27 cellular contexts compared by ENCODE assay signal in genomic region chr9:127913682-127914081, GRCh38. TPM values are rescaled to one million over a fixed set of nuclear protein-coding genes. Genes with fewer than 3 reads are reported as not detected.
A peak's percentile ranks its signal among the peaks of the same experiment; 100 is the strongest.
DNase-seq lines count a peak whose midpoint lies in the region; ATAC-seq and TF ChIP-seq lines count a peak whose summit lies in the region.
"Had no signal": no experiment of that assay in that cellular context is flagged by ENCODE, and none has a peak within 500 bp of the region (broad histone marks: within the 10 kb centered on the region; RNA-seq: fewer than 3 reads in every experiment).

No MANE protein-coding gene starts in this region.

- peak; percentile 31 for ATAC-seq in left colon
- ATAC-seq in GM19035 (IDR thresholded peaks at IDR 0.05; ENCODE audit: unreplicated experiment), result no peak
- ATAC-seq in HG03432 (IDR thresholded peaks at IDR 0.05; ENCODE audit: unreplicated experiment), result no peak
- ATAC-seq: gastroesophageal sphincter; left cardiac atrium; stimulated activated effector memory CD8-positive, alpha-beta T cell treated with anti-CD3 and anti-CD28 coated beads, Interleukin-12 subunit alpha, Interleukin-12 subunit beta, amount 100 ng/mL, for 72 hours had no signal

- H3K9me3 Mint-ChIP-seq in T-helper 1 cell treated with Interleukin-12 subunit alpha and Interleukin-12 subunit beta and Interleukin-4 antibody, amounts not matched to agents 30 μg/mL and 1 μg/mL, for 36 hours, result no peaks in the 10 kb centered on the region
- H3K9me3 Mint-ChIP-seq in endodermal cell, result no peaks in the 10 kb centered on the region
- H3K9me3 Mint-ChIP-seq: CD4-positive, alpha-beta memory T cell; stimulated activated effector memory CD8-positive, alpha-beta T cell treated with anti-CD3 and anti-CD28 coated beads, Interleukin-12 subunit alpha, Interleukin-12 subunit beta, amount 100 ng/mL, for 72 hours had no signal

- peaks cover 21% of the 10 kb centered on the region for H3K36me3 Mint-ChIP-seq in T-helper 1 cell treated with Interleukin-12 subunit alpha and Interleukin-12 subunit beta and Interleukin-4 antibody, amounts not matched to agents 30 μg/mL and 1 μg/mL, for 36 hours (ENCODE audit: low read depth)
- no peaks in the 10 kb centered on the region for H3K36me3 Mint-ChIP-seq in endodermal cell (ENCODE audit: low read depth)

- H3K27me3 ChIP-seq in BLaER1 (no peaks in the 10 kb centered on the region), OCI-LY3 (ENCODE audit: low read depth, low read length) (no peaks in the 10 kb centered on the region), endodermal cell (ENCODE audit: control insufficient read depth, insufficient read depth, low read length, poor library complexity, severe bottlenecking) (peaks cover 10% of the 10 kb centered on the region)
- H3K27me3 ChIP-seq: gastroesophageal sphincter, hepatocyte, Peyer's patch, right lobe of liver, suprapubic skin had no signal

- H3K9me3 ChIP-seq in BLaER1 (no peaks in the 10 kb centered on the region), OCI-LY3 (ENCODE audit: insufficient read depth, low read length) (no peaks in the 10 kb centered on the region), endodermal cell (ENCODE audit: control insufficient read depth, low read length) (no peaks in the 10 kb centered on the region)
- H3K9me3 ChIP-seq: gastroesophageal sphincter, Peyer's patch, right lobe of liver, suprapubic skin had no signal

- H3K4me3 Mint-ChIP-seq in T-helper 1 cell treated with Interleukin-12 subunit alpha and Interleukin-12 subunit beta and Interleukin-4 antibody, amounts not matched to agents 30 μg/mL and 1 μg/mL, for 36 hours, result peak overlapping the region; percentile 15
- no peak overlapping the region for H3K4me3 Mint-ChIP-seq in endodermal cell
- H3K4me3 Mint-ChIP-seq: CD4-positive, alpha-beta memory T cell; stimulated activated effector memory CD8-positive, alpha-beta T cell treated with anti-CD3 and anti-CD28 coated beads, Interleukin-12 subunit alpha, Interleukin-12 subunit beta, amount 100 ng/mL, for 72 hours had no signal

- H3K4me1 ChIP-seq in BLaER1, result peaks cover 80% of the 10 kb centered on the region
- peaks cover 74% of the 10 kb centered on the region for H3K4me1 ChIP-seq in OCI-LY3 (ENCODE audit: low read length)
- no peaks in the 10 kb centered on the region for H3K4me1 ChIP-seq in endodermal cell (ENCODE audit: control insufficient read depth, insufficient read depth, low read length)

- H3K9ac ChIP-seq in BLaER1 (peak overlapping the region; percentile 98; the same call in 1 of the 2 replicates), OCI-LY3 (ENCODE audit: low read length) (no peak overlapping the region), endodermal cell (ENCODE audit: extremely low read depth, low read length, poor library complexity, severe bottlenecking) (no peak overlapping the region)
- H3K9ac ChIP-seq: GM23248 had no signal

- H3K27ac ChIP-seq in BLaER1, result peak overlapping the region; percentile 98; the same call in 1 of the 2 replicates
- H3K27ac ChIP-seq in OCI-LY3 (ENCODE audit: low read length), result peak overlapping the region; percentile 95; the same call in 1 of the 2 replicates
- H3K27ac ChIP-seq in endodermal cell (ENCODE audit: low read depth, low read length), result no peak overlapping the region
- H3K27ac ChIP-seq: gastroesophageal sphincter, GM23248, hepatocyte, right lobe of liver, suprapubic skin had no signal

- H2AFZ ChIP-seq in OCI-LY3 (ENCODE audit: low read depth, low read length), result no peak overlapping the region
- H2AFZ ChIP-seq: GM23248, hepatocyte had no signal

- peaks cover 41% of the 10 kb centered on the region for H3K4me1 Mint-ChIP-seq in T-helper 1 cell treated with Interleukin-12 subunit alpha and Interleukin-12 subunit beta and Interleukin-4 antibody, amounts not matched to agents 30 μg/mL and 1 μg/mL, for 36 hours (ENCODE audit: low read depth)
- no peaks in the 10 kb centered on the region for H3K4me1 Mint-ChIP-seq in endodermal cell

- peaks cover 76% of the 10 kb centered on the region for H3K79me2 ChIP-seq in OCI-LY3 (ENCODE audit: low read length)
- H3K79me2 ChIP-seq: hepatocyte had no signal

- no peak for TF ChIP-seq CTCF in OCI-LY3 (IDR thresholded peaks at IDR 0.05; ENCODE audit: low read depth, low read length)
- TF ChIP-seq CTCF in endodermal cell (conservative IDR thresholded peaks at IDR 0.05), result no peak

- H4K20me1 ChIP-seq in BLaER1 (peaks cover 44% of the 10 kb centered on the region), OCI-LY3 (ENCODE audit: insufficient read depth, low read length) (peaks cover 15% of the 10 kb centered on the region)

- peak overlapping the region; percentile 57 for H3K27ac Mint-ChIP-seq in T-helper 1 cell treated with Interleukin-12 subunit alpha and Interleukin-12 subunit beta and Interleukin-4 antibody, amounts not matched to agents 30 μg/mL and 1 μg/mL, for 36 hours
- no peak overlapping the region for H3K27ac Mint-ChIP-seq in endodermal cell

- intact Hi-C loops in left colon (cut with DNase I, micrococcal nuclease), result loop anchor here in 1 of 2 donors (10.0 kb wide), 1 partner anchor 129 kb away; the partner anchor contains the start of gene CDK9

- DNase-seq in T-helper 1 cell, result no peak
- peak in 1 of 2 donors; percentile 72 for DNase-seq in left colon
- DNase-seq in endodermal cell, result no peak
- DNase-seq: 8988T; activated CD4-positive, CD25-positive, alpha-beta regulatory T cell treated with anti-CD3 and anti-CD28 coated beads, Interleukin-2, amount 50 U/mL, for 72 hours; CD4-positive, alpha-beta memory T cell; central memory CD4-positive, alpha-beta T cell; dermis blood vessel endothelial cell; GM23248; Karpas-422; left cardiac atrium; NCI-H1436 treated with DMSO at 0.1 percent for 48 hours; NCI-H524 treated with DMSO at 0.1 percent for 48 hours; NK-92 treated with Interleukin-12 subunit alpha and Interleukin-12 subunit beta, amount 100 ng/mL, for 24 hours; Peyer's patch; right lobe of liver; SIG-M5; stimulated activated CD4-positive, alpha-beta T cell treated with anti-CD3 and anti-CD28 coated beads, Interleukin-4, amount 100 ng/mL, for 24 hours had no signal

- 97% methylated on average over 9 to 11 of the region's 11 CpGs for whole genome bisulfite sequencing in endodermal cell (ENCODE audit: insufficient coverage in 1 of 2, insufficient read length in 1 of 2), 2 experiments

- H3K36me3 ChIP-seq in BLaER1, result peaks cover 62% of the 10 kb centered on the region
- peaks cover 59% of the 10 kb centered on the region for H3K36me3 ChIP-seq in OCI-LY3 (replicated peaks; ENCODE audit: low read depth, low read length)
- H3K36me3 ChIP-seq in endodermal cell (ENCODE audit: control insufficient read depth, insufficient read depth, low read length), result no peaks in the 10 kb centered on the region

- no peak overlapping the region for H3K4me3 ChIP-seq in BLaER1
- no peak overlapping the region for H3K4me3 ChIP-seq in OCI-LY3 (ENCODE audit: low read length)
- H3K4me3 ChIP-seq in endodermal cell (ENCODE audit: low read length), result no peak overlapping the region
- H3K4me3 ChIP-seq: gastroesophageal sphincter, GM23248, hepatocyte, Peyer's patch, right lobe of liver, suprapubic skin had no signal

- H3K4me2 ChIP-seq in BLaER1, result peak overlapping the region; percentile 90; the same call in 1 of the 2 replicates
- H3K4me2 ChIP-seq in OCI-LY3 (ENCODE audit: low read length), result peak overlapping the region; percentile 25; the same call in 1 of the 2 replicates
- H3K4me2 ChIP-seq: hepatocyte had no signal

- no peaks in the 10 kb centered on the region for H3K27me3 Mint-ChIP-seq in T-helper 1 cell treated with Interleukin-12 subunit alpha and Interleukin-12 subunit beta and Interleukin-4 antibody, amounts not matched to agents 30 μg/mL and 1 μg/mL, for 36 hours (ENCODE audit: low read depth)
- H3K27me3 Mint-ChIP-seq in endodermal cell (ENCODE audit: insufficient read depth), result peaks cover 9% of the 10 kb centered on the region
- H3K27me3 Mint-ChIP-seq: CD4-positive, alpha-beta memory T cell had no signal

RNA-seq across cellular contexts. Expression of gene ST6GALNAC4, which starts 3.2 kb away (rescaled TPM):
- total RNA-seq in left colon, result 10 to 100 TPM; 37.5 to 46.9 TPM
- total RNA-seq in endodermal cell, result 10 to 100 TPM in 1 of 2 donors, 1 to 10 TPM in 1; 8.3 to 12.7 TPM
- polyA plus RNA-seq in endodermal cell (2013, experiment 1 of 2), result 14.6 TPM
- 15.4 TPM for polyA plus RNA-seq in endodermal cell (2013, experiment 2 of 2)

RNA-seq across cellular contexts. Expression of gene ST6GALNAC6, which starts 14.3 kb away (rescaled TPM):
- total RNA-seq in left colon (100 to 1,000 TPM; 222 to 302 TPM), endodermal cell (10 to 100 TPM; 42.3 to 44.2 TPM)
- polyA plus RNA-seq in endodermal cell (2013, experiment 1 of 2), result 25.4 TPM
- polyA plus RNA-seq in endodermal cell (2013, experiment 2 of 2), result 26.0 TPM

RNA-seq across cellular contexts. Expression of gene PIP5KL1, which starts 16.9 kb away (rescaled TPM):
- total RNA-seq in left colon (1 to 10 TPM; 1.3 to 1.9 TPM), endodermal cell (1 to 10 TPM; 6.6 to 9.3 TPM)
- 3.7 TPM for polyA plus RNA-seq in endodermal cell (2013, experiment 1 of 2)
- polyA plus RNA-seq in endodermal cell (2013, experiment 2 of 2), result 3.3 TPM

RNA-seq across cellular contexts. Expression of gene DPM2, which starts 24.0 kb away (rescaled TPM):
- 10 to 100 TPM; 25.1 to 28.6 TPM for total RNA-seq in left colon
- 10 to 100 TPM; 45.7 TPM for total RNA-seq in endodermal cell
- polyA plus RNA-seq in endodermal cell (2013, experiment 1 of 2), result 39.5 TPM
- polyA plus RNA-seq in endodermal cell (2013, experiment 2 of 2), result 35.1 TPM

RNA-seq across cellular contexts. Expression of gene AK1, which starts 36.2 kb away (rescaled TPM):
- total RNA-seq in left colon, result 100 to 1,000 TPM; 114 to 141 TPM
- 10 to 100 TPM; 19.0 to 22.8 TPM for total RNA-seq in endodermal cell
- 58.2 TPM for polyA plus RNA-seq in endodermal cell (2013, experiment 1 of 2)
- polyA plus RNA-seq in endodermal cell (2013, experiment 2 of 2), result 50.8 TPM

Comparison
In these comparisons a context has a peak if more than half of its experiments do, and no peak if none do; other contexts are left out.
1. RNA of gene ST6GALNAC6, which starts 14.3 kb away (total RNA-seq): 222 to 302 TPM in left colon; 42.3 to 44.2 TPM in endodermal cell; every median in the first group is over 4 times any median in the second.